Comparison of ENCODE assay signal across 1 cellular context in genomic region chr12:53984901-53985357, GRCh38.
A peak's percentile ranks its signal among the peaks of the same experiment; 100 is the strongest.
TF ChIP-seq lines count a peak whose summit lies in the region.

HOXC10 (plus strand) TSS chr12:53985146; CDS start chr12:53985260, 114 bp downstream.

TF ChIP-seq in H1, 55 proteins besides CTCF, POLR2A, EP300 and RAD21:
- TF ChIP-seq JUND (IDR thresholded peaks at IDR 0.05; ENCODE audit: low read length) (peak; percentile 91), POU5F1 (IDR thresholded peaks at IDR 0.05; ENCODE audit: low read depth, low read length) (no peak), HDAC2 (IDR thresholded peaks at IDR 0.05; ENCODE audit: borderline replicate concordance in 1 of 2, low read depth in 2 of 2, low read length in 2 of 2) (no peak), HDAC6 (IDR thresholded peaks at IDR 0.05; ENCODE audit: low read depth, low read length) (no peak), SUZ12 (IDR thresholded peaks at IDR 0.05; ENCODE audit: low read length) (no peak), SP2 (IDR thresholded peaks at IDR 0.05; ENCODE audit: low read length) (no peak), NRF1 (IDR thresholded peaks at IDR 0.05; ENCODE audit: low read depth, low read length) (no peak), RNF2 (IDR thresholded peaks at IDR 0.05; ENCODE audit: borderline replicate concordance, low read depth, low read length, missing control alignments, poor library complexity, severe bottlenecking) (no peak), EZH2 (IDR thresholded peaks at IDR 0.05; ENCODE audit: low read depth, low read length, severe bottlenecking) (no peak), CTBP2 (IDR thresholded peaks at IDR 0.05; ENCODE audit: borderline replicate concordance, insufficient read depth, insufficient read length, low read length) (no peak), NANOG (IDR thresholded peaks at IDR 0.05; ENCODE audit: insufficient read depth, low read depth, low read length, poor library complexity, severe bottlenecking) (no peak), KDM1A (IDR thresholded peaks at IDR 0.05; ENCODE audit: borderline replicate concordance, low read length) (no peak), KDM5A (IDR thresholded peaks at IDR 0.05; ENCODE audit: low read length) (no peak), YY1 (IDR thresholded peaks at IDR 0.05; ENCODE audit: low read depth, low read length) (no peak), GTF2F1 (IDR thresholded peaks at IDR 0.05; ENCODE audit: borderline replicate concordance, low read depth, low read length) (no peak), CHD2 (IDR thresholded peaks at IDR 0.05; ENCODE audit: low read length) (no peak), EGR1 (IDR thresholded peaks at IDR 0.05; ENCODE audit: borderline replicate concordance, low read depth, low read length) (no peak), SIRT6 (IDR thresholded peaks at IDR 0.05; ENCODE audit: low read length) (no peak), BRCA1 (IDR thresholded peaks at IDR 0.05; ENCODE audit: low read depth, low read length) (0 out of 2 replicates have a peak, but pooled peaks have one; percentile 13), CBX5 (IDR thresholded peaks at IDR 0.05; ENCODE audit: low read depth, low read length) (no peak), JUN (IDR thresholded peaks at IDR 0.05; ENCODE audit: low read depth, low read length) (peak; percentile 51; the same call in 1 of the 2 replicates), SP1 (IDR thresholded peaks at IDR 0.05; ENCODE audit: low read depth, low read length) (0 out of 2 replicates have a peak, but pooled peaks have one; percentile 41), RXRA (IDR thresholded peaks at IDR 0.05; ENCODE audit: insufficient read depth, low read depth, low read length) (no peak), SRF (IDR thresholded peaks at IDR 0.05; ENCODE audit: low read depth, low read length) (no peak), POLR2AphosphoS5 (IDR thresholded peaks at IDR 0.05; ENCODE audit: low read depth, low read length) (no peak), GABPA (IDR thresholded peaks at IDR 0.05; ENCODE audit: borderline replicate concordance, insufficient read depth, low read length) (no peak), TBP (IDR thresholded peaks at IDR 0.05; ENCODE audit: low read depth, low read length) (no peak), BCL11A (IDR thresholded peaks at IDR 0.05; ENCODE audit: low read depth in 2 of 2, low read length in 2 of 2) (no peak), ASH2L (IDR thresholded peaks at IDR 0.05; ENCODE audit: low read length) (peak; percentile 22), CHD7 (IDR thresholded peaks at IDR 0.05; ENCODE audit: insufficient replicate concordance, low read length) (no peak), TAF7 (optimal IDR thresholded peaks at IDR 0.05; ENCODE audit: borderline replicate concordance, low read depth, low read length) (no peak), CREB1 (IDR thresholded peaks at IDR 0.05) (peak; percentile 94), SIX5 (IDR thresholded peaks at IDR 0.05; ENCODE audit: low read depth, low read length) (no peak), TCF12 (IDR thresholded peaks at IDR 0.05; ENCODE audit: low read depth, low read length) (no peak), PHF8 (conservative IDR thresholded peaks at IDR 0.05; ENCODE audit: low read depth, low read length) (no peak), CEBPB (IDR thresholded peaks at IDR 0.05; ENCODE audit: low read depth, low read length) (no peak), SAP30 (IDR thresholded peaks at IDR 0.05; ENCODE audit: insufficient read depth, insufficient replicate concordance, low read length) (no peak), CHD1 (IDR thresholded peaks at IDR 0.05; ENCODE audit: low read depth, low read length) (no peak), ZNF274 (IDR thresholded peaks at IDR 0.05; ENCODE audit: borderline replicate concordance, extremely low read depth, low read length) (no peak), CBX8 (IDR thresholded peaks at IDR 0.05; ENCODE audit: borderline replicate concordance, low read depth, low read length) (no peak), BACH1 (IDR thresholded peaks at IDR 0.05; ENCODE audit: low read length) (no peak), SIN3A (conservative IDR thresholded peaks at IDR 0.05 in 1 of 2, IDR thresholded peaks at IDR 0.05 in 1 of 2; ENCODE audit: low read depth in 1 of 2, low read length in 2 of 2) (no peak), SP4 (IDR thresholded peaks at IDR 0.05; ENCODE audit: low read length) (no peak), MAFK (IDR thresholded peaks at IDR 0.05; ENCODE audit: low read depth, low read length) (no peak), ATF2 (IDR thresholded peaks at IDR 0.05; ENCODE audit: low read length) (peak; percentile 47; the same call in 1 of the 2 replicates), KDM4A (IDR thresholded peaks at IDR 0.05; ENCODE audit: low read depth, low read length, severe bottlenecking) (no peak), RFX5 (IDR thresholded peaks at IDR 0.05; ENCODE audit: borderline replicate concordance, low read depth, low read length) (no peak), TAF1 (IDR thresholded peaks at IDR 0.05; ENCODE audit: low read depth, low read length) (no peak), RBBP5 (IDR thresholded peaks at IDR 0.05; ENCODE audit: borderline replicate concordance, low read depth, low read length) (no peak), FOSL1 (IDR thresholded peaks at IDR 0.05; ENCODE audit: insufficient read depth, low read depth, low read length) (no peak), TEAD4 (IDR thresholded peaks at IDR 0.05; ENCODE audit: low read depth, low read length) (no peak)
- TF ChIP-seq, protein P1, sequence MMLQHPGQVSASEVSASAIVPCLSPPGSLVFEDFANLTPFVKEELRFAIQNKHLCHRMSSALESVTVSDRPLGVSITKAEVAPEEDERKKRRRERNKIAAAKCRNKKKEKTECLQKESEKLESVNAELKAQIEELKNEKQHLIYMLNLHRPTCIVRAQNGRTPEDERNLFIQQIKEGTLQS (IDR thresholded peaks at IDR 0.05; ENCODE audit: insufficient read depth, low read depth, low read length): peak; percentile 56
- TF ChIP-seq, protein P2, sequence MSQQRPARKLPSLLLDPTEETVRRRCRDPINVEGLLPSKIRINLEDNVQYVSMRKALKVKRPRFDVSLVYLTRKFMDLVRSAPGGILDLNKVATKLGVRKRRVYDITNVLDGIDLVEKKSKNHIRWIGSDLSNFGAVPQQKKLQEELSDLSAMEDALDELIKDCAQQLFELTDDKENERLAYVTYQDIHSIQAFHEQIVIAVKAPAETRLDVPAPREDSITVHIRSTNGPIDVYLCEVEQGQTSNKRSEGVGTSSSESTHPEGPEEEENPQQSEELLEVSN (IDR thresholded peaks at IDR 0.05): no peak
- TF ChIP-seq, protein P3, sequence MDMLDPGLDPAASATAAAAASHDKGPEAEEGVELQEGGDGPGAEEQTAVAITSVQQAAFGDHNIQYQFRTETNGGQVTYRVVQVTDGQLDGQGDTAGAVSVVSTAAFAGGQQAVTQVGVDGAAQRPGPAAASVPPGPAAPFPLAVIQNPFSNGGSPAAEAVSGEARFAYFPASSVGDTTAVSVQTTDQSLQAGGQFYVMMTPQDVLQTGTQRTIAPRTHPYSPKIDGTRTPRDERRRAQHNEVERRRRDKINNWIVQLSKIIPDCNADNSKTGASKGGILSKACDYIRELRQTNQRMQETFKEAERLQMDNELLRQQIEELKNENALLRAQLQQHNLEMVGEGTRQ (IDR thresholded peaks at IDR 0.05; ENCODE audit: low read length): peak; percentile 80
- TF ChIP-seq, protein P4, sequence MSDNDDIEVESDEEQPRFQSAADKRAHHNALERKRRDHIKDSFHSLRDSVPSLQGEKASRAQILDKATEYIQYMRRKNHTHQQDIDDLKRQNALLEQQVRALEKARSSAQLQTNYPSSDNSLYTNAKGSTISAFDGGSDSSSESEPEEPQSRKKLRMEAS (IDR thresholded peaks at IDR 0.05): peak; percentile 70
